In the genomic region with DNA sequence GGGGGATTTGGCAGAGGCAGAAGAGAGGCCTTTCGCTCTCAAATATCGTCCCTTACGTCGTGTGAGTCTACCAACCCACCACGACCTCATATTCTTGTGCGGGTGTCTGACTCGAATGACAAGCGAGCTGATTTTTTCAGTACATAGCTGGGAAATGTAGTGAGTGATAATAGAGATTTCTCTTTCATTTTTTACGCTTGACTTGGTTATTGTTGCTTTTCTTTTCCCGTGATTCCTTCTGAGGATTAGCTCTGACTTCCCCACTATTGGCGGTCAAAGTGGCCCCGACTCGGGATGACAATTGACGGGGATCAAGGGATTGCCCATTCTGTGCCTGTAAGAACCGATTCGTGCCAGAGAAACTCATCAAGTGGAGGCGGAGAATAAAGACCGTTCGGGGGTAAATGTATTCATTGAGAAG, we compare ENCODE assay signal across 2 cellular contexts.
TF ChIP-seq lines count a peak whose summit lies in the region.

No MANE protein-coding gene starts in this region.

TF ChIP-seq in liver, 16 proteins besides CTCF, POLR2A, EP300 and RAD21:
- no peak for TF ChIP-seq GABPA (IDR thresholded peaks at IDR 0.05 in 1 of 2, conservative IDR thresholded peaks at IDR 0.05 in 1 of 2)
- TF ChIP-seq NR2F2 (IDR thresholded peaks at IDR 0.05): no peak
- TF ChIP-seq, protein P1, sequence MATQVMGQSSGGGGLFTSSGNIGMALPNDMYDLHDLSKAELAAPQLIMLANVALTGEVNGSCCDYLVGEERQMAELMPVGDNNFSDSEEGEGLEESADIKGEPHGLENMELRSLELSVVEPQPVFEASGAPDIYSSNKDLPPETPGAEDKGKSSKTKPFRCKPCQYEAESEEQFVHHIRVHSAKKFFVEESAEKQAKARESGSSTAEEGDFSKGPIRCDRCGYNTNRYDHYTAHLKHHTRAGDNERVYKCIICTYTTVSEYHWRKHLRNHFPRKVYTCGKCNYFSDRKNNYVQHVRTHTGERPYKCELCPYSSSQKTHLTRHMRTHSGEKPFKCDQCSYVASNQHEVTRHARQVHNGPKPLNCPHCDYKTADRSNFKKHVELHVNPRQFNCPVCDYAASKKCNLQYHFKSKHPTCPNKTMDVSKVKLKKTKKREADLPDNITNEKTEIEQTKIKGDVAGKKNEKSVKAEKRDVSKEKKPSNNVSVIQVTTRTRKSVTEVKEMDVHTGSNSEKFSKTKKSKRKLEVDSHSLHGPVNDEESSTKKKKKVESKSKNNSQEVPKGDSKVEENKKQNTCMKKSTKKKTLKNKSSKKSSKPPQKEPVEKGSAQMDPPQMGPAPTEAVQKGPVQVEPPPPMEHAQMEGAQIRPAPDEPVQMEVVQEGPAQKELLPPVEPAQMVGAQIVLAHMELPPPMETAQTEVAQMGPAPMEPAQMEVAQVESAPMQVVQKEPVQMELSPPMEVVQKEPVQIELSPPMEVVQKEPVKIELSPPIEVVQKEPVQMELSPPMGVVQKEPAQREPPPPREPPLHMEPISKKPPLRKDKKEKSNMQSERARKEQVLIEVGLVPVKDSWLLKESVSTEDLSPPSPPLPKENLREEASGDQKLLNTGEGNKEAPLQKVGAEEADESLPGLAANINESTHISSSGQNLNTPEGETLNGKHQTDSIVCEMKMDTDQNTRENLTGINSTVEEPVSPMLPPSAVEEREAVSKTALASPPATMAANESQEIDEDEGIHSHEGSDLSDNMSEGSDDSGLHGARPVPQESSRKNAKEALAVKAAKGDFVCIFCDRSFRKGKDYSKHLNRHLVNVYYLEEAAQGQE (IDR thresholded peaks at IDR 0.05): no peak
- TF ChIP-seq, protein P2, sequence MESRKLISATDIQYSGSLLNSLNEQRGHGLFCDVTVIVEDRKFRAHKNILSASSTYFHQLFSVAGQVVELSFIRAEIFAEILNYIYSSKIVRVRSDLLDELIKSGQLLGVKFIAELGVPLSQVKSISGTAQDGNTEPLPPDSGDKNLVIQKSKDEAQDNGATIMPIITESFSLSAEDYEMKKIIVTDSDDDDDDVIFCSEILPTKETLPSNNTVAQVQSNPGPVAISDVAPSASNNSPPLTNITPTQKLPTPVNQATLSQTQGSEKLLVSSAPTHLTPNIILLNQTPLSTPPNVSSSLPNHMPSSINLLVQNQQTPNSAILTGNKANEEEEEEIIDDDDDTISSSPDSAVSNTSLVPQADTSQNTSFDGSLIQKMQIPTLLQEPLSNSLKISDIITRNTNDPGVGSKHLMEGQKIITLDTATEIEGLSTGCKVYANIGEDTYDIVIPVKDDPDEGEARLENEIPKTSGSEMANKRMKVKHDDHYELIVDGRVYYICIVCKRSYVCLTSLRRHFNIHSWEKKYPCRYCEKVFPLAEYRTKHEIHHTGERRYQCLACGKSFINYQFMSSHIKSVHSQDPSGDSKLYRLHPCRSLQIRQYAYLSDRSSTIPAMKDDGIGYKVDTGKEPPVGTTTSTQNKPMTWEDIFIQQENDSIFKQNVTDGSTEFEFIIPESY (IDR thresholded peaks at IDR 0.05): no peak
- no peak for TF ChIP-seq YY1 (IDR thresholded peaks at IDR 0.05)
- TF ChIP-seq, protein P3, sequence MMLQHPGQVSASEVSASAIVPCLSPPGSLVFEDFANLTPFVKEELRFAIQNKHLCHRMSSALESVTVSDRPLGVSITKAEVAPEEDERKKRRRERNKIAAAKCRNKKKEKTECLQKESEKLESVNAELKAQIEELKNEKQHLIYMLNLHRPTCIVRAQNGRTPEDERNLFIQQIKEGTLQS (IDR thresholded peaks at IDR 0.05): no peak

TF ChIP-seq in HepG2, 621 proteins besides CTCF, POLR2A, EP300 and RAD21:
- TF ChIP-seq, protein P4, sequence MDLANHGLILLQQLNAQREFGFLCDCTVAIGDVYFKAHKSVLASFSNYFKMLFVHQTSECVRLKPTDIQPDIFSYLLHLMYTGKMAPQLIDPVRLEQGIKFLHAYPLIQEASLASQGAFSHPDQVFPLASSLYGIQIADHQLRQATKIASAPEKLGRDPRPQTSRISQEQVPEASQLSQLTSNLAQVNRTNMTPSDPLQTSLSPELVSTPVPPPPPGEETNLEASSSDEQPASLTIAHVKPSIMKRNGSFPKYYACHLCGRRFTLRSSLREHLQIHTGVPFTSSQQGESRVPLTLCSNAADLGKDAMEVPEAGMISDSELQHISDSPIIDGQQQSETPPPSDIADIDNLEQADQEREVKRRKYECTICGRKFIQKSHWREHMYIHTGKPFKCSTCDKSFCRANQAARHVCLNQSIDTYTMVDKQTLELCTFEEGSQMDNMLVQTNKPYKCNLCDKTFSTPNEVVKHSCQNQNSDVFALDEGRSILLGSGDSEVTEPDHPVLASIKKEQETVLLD (CRISPR knock-in tag; IDR thresholded peaks at IDR 0.05; ENCODE audit: low read depth): no peak
- TF ChIP-seq STAT5B (CRISPR knock-in tag; IDR thresholded peaks at IDR 0.05): no peak
- TF ChIP-seq ZNF746 (CRISPR knock-in tag; IDR thresholded peaks at IDR 0.05): no peak
- TF ChIP-seq, protein P5, sequence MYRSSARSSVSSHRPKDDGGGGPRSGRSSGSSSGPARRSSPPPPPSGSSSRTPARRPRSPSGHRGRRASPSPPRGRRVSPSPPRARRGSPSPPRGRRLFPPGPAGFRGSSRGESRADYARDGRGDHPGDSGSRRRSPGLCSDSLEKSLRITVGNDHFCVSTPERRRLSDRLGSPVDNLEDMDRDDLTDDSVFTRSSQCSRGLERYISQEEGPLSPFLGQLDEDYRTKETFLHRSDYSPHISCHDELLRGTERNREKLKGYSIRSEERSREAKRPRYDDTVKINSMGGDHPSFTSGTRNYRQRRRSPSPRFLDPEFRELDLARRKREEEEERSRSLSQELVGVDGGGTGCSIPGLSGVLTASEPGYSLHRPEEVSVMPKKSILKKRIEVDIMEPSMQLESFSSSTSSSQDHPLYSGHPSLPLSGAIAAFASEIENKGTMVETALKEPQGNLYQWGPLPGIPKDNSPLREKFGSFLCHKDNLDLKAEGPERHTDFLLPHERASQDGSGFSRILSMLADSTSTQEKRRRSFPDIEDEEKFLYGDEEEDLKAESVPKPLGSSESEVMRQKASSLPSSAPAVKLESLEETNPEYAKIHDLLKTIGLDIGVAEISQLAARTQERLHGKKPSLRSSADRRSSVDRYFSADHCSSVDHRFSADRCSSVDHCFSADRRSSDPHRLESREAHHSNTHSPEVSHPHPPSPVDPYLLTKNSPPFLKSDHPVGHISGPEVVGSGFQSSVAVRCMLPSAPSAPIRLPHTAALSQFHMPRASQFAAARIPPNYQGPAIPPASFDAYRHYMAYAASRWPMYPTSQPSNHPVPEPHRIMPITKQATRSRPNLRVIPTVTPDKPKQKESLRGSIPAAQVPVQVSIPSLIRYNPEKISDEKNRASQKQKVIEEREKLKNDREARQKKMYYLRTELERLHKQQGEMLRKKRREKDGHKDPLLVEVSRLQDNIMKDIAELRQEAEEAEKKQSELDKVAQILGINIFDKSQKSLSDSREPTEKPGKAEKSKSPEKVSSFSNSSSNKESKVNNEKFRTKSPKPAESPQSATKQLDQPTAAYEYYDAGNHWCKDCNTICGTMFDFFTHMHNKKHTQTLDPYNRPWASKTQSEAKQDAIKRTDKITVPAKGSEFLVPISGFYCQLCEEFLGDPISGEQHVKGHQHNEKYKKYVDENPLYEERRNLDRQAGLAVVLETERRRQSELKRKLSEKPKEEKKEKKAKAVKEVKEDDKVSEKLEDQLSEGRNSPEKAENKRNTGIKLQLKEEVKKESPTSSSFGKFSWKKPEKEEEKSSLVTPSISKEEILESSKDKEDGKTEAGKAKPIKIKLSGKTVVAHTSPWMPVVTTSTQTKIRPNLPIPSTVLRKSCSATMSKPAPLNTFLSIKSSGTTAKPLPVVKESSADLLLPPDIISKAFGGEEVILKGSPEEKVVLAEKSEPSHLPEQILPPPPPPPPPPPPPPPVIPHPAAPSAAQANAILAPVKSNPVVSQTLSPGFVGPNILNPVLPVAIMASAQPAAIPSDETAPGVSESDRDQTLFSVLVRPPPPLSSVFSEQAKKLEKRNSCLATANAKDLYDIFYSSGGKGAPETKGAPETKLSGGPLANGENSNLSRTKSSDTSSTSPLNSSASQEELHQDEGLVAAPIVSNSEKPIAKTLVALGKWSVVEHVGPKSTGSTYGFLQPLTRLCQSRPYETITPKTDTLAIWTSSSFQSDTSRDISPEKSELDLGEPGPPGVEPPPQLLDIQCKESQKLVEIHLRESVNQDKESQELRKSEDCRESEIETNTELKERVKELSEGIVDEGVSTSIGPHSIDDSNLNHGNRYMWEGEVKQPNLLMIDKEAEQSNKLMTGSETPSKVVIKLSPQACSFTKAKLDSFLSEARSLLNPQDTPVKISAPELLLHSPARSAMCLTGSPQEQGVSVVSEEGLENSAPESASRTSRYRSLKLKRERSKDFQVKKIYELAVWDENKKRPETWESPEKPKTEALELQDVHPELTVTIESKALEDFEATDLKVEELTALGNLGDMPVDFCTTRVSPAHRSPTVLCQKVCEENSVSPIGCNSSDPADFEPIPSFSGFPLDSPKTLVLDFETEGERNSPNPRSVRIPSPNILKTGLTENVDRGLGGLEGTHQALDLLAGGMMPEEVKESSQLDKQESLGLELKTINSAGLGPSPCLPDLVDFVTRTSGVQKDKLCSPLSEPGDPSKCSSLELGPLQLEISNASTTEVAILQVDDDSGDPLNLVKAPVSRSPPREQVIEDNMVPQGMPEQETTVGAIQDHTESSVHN (CRISPR knock-in tag; IDR thresholded peaks at IDR 0.05): no peak
- no peak for TF ChIP-seq MYC (CRISPR knock-in tag; IDR thresholded peaks at IDR 0.05; ENCODE audit: borderline replicate concordance)
- TF ChIP-seq ZNF383 (CRISPR knock-in tag; IDR thresholded peaks at IDR 0.05; ENCODE audit: borderline replicate concordance): no peak
- no peak for TF ChIP-seq ZNF572 (CRISPR knock-in tag; IDR thresholded peaks at IDR 0.05)
- TF ChIP-seq THYN1 (CRISPR knock-in tag; IDR thresholded peaks at IDR 0.05; ENCODE audit: borderline replicate concordance, low read depth): no peak
- no peak for TF ChIP-seq FOXK2 (IDR thresholded peaks at IDR 0.05)
- TF ChIP-seq ZNF136 (CRISPR knock-in tag; IDR thresholded peaks at IDR 0.05; ENCODE audit: low read depth): no peak
- no peak for TF ChIP-seq SIX1 (CRISPR knock-in tag; IDR thresholded peaks at IDR 0.05; ENCODE audit: borderline replicate concordance)
- no peak for TF ChIP-seq SAFB2 (CRISPR knock-in tag; IDR thresholded peaks at IDR 0.05; ENCODE audit: borderline replicate concordance, low read depth)
- no peak for TF ChIP-seq TARDBP (CRISPR knock-in tag; IDR thresholded peaks at IDR 0.05)
- TF ChIP-seq CHCHD3 (CRISPR knock-in tag; IDR thresholded peaks at IDR 0.05): no peak
- no peak for TF ChIP-seq HMG20B (CRISPR knock-in tag; conservative IDR thresholded peaks at IDR 0.05)
TF ChIP-seq in HepG2: peak in this region for 0.
